Comparison of ENCODE assay signal across 1 cellular context in genomic region chr6:85672623-85673022, GRCh38.
TF ChIP-seq lines count a peak whose summit lies in the region.

No MANE protein-coding gene starts in this region.

TF ChIP-seq in WTC11, 78 proteins besides CTCF, POLR2A, EP300 and RAD21 (continued from another document):
- TF ChIP-seq ZNF512 (CRISPR knock-in tag; IDR thresholded peaks at IDR 0.05; ENCODE audit: borderline replicate concordance) (no peak), GABPB1 (CRISPR knock-in tag; IDR thresholded peaks at IDR 0.05) (no peak), USF1 (CRISPR knock-in tag; IDR thresholded peaks at IDR 0.05) (no peak), ZNF219 (CRISPR knock-in tag; IDR thresholded peaks at IDR 0.05; ENCODE audit: borderline replicate concordance) (no peak), NFE2L1 (CRISPR knock-in tag; IDR thresholded peaks at IDR 0.05) (no peak), ZNF423 (CRISPR knock-in tag; IDR thresholded peaks at IDR 0.05) (no peak), FOXJ3 (CRISPR knock-in tag; IDR thresholded peaks at IDR 0.05; ENCODE audit: borderline replicate concordance) (no peak), ZNF232 (CRISPR knock-in tag; IDR thresholded peaks at IDR 0.05) (no peak), AR (CRISPR knock-in tag; IDR thresholded peaks at IDR 0.05) (peak; percentile 86), ERG (CRISPR knock-in tag; IDR thresholded peaks at IDR 0.05) (peak; percentile 50; the same call in 1 of the 2 replicates), ZNF532 (CRISPR knock-in tag; IDR thresholded peaks at IDR 0.05; ENCODE audit: borderline replicate concordance) (peak; percentile 87), HMGXB4 (CRISPR knock-in tag; IDR thresholded peaks at IDR 0.05) (no peak), NR2C2 (CRISPR knock-in tag; IDR thresholded peaks at IDR 0.05) (no peak), JAZF1 (CRISPR knock-in tag; IDR thresholded peaks at IDR 0.05) (no peak), SP1 (CRISPR knock-in tag; conservative IDR thresholded peaks at IDR 0.05) (no peak), IRF1 (CRISPR knock-in tag; IDR thresholded peaks at IDR 0.05) (no peak), ATF1 (CRISPR knock-in tag; IDR thresholded peaks at IDR 0.05) (no peak), OVOL2 (CRISPR knock-in tag; IDR thresholded peaks at IDR 0.05; ENCODE audit: borderline replicate concordance) (no peak)
- TF ChIP-seq, protein P1, sequence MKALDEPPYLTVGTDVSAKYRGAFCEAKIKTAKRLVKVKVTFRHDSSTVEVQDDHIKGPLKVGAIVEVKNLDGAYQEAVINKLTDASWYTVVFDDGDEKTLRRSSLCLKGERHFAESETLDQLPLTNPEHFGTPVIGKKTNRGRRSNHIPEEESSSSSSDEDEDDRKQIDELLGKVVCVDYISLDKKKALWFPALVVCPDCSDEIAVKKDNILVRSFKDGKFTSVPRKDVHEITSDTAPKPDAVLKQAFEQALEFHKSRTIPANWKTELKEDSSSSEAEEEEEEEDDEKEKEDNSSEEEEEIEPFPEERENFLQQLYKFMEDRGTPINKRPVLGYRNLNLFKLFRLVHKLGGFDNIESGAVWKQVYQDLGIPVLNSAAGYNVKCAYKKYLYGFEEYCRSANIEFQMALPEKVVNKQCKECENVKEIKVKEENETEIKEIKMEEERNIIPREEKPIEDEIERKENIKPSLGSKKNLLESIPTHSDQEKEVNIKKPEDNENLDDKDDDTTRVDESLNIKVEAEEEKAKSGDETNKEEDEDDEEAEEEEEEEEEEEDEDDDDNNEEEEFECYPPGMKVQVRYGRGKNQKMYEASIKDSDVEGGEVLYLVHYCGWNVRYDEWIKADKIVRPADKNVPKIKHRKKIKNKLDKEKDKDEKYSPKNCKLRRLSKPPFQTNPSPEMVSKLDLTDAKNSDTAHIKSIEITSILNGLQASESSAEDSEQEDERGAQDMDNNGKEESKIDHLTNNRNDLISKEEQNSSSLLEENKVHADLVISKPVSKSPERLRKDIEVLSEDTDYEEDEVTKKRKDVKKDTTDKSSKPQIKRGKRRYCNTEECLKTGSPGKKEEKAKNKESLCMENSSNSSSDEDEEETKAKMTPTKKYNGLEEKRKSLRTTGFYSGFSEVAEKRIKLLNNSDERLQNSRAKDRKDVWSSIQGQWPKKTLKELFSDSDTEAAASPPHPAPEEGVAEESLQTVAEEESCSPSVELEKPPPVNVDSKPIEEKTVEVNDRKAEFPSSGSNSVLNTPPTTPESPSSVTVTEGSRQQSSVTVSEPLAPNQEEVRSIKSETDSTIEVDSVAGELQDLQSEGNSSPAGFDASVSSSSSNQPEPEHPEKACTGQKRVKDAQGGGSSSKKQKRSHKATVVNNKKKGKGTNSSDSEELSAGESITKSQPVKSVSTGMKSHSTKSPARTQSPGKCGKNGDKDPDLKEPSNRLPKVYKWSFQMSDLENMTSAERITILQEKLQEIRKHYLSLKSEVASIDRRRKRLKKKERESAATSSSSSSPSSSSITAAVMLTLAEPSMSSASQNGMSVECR (CRISPR knock-in tag; IDR thresholded peaks at IDR 0.05; ENCODE audit: borderline replicate concordance) = no peak
- TF ChIP-seq, protein P2, sequence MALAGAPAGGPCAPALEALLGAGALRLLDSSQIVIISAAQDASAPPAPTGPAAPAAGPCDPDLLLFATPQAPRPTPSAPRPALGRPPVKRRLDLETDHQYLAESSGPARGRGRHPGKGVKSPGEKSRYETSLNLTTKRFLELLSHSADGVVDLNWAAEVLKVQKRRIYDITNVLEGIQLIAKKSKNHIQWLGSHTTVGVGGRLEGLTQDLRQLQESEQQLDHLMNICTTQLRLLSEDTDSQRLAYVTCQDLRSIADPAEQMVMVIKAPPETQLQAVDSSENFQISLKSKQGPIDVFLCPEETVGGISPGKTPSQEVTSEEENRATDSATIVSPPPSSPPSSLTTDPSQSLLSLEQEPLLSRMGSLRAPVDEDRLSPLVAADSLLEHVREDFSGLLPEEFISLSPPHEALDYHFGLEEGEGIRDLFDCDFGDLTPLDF (CRISPR knock-in tag; IDR thresholded peaks at IDR 0.05) = no peak
- TF ChIP-seq, protein P3, sequence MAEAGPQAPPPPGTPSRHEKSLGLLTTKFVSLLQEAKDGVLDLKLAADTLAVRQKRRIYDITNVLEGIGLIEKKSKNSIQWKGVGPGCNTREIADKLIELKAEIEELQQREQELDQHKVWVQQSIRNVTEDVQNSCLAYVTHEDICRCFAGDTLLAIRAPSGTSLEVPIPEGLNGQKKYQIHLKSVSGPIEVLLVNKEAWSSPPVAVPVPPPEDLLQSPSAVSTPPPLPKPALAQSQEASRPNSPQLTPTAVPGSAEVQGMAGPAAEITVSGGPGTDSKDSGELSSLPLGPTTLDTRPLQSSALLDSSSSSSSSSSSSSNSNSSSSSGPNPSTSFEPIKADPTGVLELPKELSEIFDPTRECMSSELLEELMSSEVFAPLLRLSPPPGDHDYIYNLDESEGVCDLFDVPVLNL (CRISPR knock-in tag; IDR thresholded peaks at IDR 0.05; ENCODE audit: borderline replicate concordance, low read depth) = no peak
- TF ChIP-seq, protein P4, sequence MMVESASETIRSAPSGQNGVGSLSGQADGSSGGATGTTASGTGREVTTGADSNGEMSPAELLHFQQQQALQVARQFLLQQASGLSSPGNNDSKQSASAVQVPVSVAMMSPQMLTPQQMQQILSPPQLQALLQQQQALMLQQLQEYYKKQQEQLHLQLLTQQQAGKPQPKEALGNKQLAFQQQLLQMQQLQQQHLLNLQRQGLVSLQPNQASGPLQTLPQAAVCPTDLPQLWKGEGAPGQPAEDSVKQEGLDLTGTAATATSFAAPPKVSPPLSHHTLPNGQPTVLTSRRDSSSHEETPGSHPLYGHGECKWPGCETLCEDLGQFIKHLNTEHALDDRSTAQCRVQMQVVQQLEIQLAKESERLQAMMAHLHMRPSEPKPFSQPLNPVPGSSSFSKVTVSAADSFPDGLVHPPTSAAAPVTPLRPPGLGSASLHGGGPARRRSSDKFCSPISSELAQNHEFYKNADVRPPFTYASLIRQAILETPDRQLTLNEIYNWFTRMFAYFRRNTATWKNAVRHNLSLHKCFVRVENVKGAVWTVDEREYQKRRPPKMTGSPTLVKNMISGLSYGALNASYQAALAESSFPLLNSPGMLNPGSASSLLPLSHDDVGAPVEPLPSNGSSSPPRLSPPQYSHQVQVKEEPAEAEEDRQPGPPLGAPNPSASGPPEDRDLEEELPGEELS (CRISPR knock-in tag; IDR thresholded peaks at IDR 0.05) = no peak
- TF ChIP-seq, protein P5, sequence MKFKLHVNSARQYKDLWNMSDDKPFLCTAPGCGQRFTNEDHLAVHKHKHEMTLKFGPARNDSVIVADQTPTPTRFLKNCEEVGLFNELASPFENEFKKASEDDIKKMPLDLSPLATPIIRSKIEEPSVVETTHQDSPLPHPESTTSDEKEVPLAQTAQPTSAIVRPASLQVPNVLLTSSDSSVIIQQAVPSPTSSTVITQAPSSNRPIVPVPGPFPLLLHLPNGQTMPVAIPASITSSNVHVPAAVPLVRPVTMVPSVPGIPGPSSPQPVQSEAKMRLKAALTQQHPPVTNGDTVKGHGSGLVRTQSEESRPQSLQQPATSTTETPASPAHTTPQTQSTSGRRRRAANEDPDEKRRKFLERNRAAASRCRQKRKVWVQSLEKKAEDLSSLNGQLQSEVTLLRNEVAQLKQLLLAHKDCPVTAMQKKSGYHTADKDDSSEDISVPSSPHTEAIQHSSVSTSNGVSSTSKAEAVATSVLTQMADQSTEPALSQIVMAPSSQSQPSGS (CRISPR knock-in tag; IDR thresholded peaks at IDR 0.05; ENCODE audit: borderline replicate concordance, low read depth) = no peak
